8 cellular contexts compared by ENCODE assay signal in the genomic region with DNA sequence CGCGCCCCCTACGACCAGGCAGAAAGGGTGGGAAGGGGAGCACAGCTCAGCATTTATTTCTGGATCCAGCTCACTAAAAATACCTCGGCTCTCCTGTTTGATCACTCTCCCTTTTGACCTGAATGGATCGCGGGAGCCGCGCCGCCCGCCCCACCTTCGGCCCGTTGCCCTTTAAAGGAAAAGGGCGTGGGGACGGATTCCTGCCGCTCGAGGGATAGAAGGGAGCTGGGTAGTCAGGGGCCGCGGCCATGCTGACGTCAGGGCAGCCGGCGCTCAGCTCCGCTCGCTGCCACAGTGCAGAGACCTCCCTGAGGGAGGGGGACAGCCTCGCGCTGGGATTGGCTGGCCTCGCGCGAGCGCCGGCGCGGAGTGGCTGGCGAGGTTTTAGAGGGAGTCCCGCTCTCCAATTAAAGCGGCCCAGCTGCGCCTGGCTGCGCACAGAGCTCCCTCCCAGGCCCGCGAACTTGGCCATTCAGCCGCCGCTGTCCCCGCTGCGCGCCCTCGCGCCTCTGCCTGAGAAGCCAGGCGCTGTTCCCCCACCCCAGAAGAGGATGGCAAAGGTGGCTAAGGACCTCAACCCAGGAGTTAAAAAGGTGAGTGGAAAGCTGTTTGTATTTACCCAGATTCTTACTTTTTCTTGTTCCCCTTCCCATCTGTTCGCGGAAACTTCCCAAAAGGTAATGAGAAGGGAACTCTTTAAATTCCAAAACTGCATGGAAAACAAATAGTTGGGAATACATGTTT. TPM values are rescaled to one million over a fixed set of nuclear protein-coding genes. Genes with fewer than 3 reads are reported as not detected.
DNase-seq lines count a peak whose midpoint lies in the region; ATAC-seq and TF ChIP-seq lines count a peak whose summit lies in the region.

A gene with protein sequence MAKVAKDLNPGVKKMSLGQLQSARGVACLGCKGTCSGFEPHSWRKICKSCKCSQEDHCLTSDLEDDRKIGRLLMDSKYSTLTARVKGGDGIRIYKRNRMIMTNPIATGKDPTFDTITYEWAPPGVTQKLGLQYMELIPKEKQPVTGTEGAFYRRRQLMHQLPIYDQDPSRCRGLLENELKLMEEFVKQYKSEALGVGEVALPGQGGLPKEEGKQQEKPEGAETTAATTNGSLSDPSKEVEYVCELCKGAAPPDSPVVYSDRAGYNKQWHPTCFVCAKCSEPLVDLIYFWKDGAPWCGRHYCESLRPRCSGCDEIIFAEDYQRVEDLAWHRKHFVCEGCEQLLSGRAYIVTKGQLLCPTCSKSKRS (plus strand): TSS at position 436 of the 744 bp plus-strand sequence. CDS start 116 bp downstream, at position 552.

- intact Hi-C loops in Calu3 (cut with micrococcal nuclease; ENCODE audit: unreplicated experiment), result loop anchor here (2.0 to 5.0 kb wide), 3 partner anchors 29 to 179 kb away; no protein-coding TSS in a partner anchor

- H3K27me3 Mint-ChIP-seq in Calu3 (ENCODE audit: unreplicated experiment) (no peaks in the 10 kb centered on the region), naive B cell (peaks cover 5 to 16% (median 9%) of the 10 kb centered on the region in 3 donors)

- H3K4me2 ChIP-seq in fibroblast of lung (ENCODE audit: extremely low read depth, insufficient read depth, low read length), result peak within 1 kb of the TSS; percentile 82

- peaks cover 62% of the 10 kb centered on the region for H3K4me1 Mint-ChIP-seq in Calu3 (ENCODE audit: low read depth, unreplicated experiment)
- peaks cover 7 to 15% (median 8%) of the 10 kb centered on the region in 3 donors for H3K4me1 Mint-ChIP-seq in naive B cell
- peaks cover 10% of the 10 kb centered on the region for H3K4me1 Mint-ChIP-seq in stimulated activated effector memory CD8-positive, alpha-beta T cell treated with anti-CD3 and anti-CD28 coated beads, Interleukin-12 subunit alpha, Interleukin-12 subunit beta, amount 100 ng/mL, for 72 hours

- DNase-seq in Calu3 (peak; percentile 95), HUDEP-2 (lab: John Stamatoyannopoulos, UW; ENCODE audit: unreplicated experiment in 76 of 76) (peak in 73 of 76 experiments; percentile 22 to 95 (median 82)), RKO (ENCODE audit: low spot score) (peak; percentile 86), fibroblast of lung (ENCODE audit: low read depth in 2 of 2) (peak; percentile 95 to 98), naive B cell (peak; percentile 28)
- peak; percentile 62 for DNase-seq in activated T-helper 9 cell treated with anti-CD3 and anti-CD28 coated beads, Interleukin-2, amount 50 U/mL, for 16 hours (ENCODE audit: low read depth)
- peak; percentile 55 to 81 for DNase-seq in stimulated activated effector memory CD8-positive, alpha-beta T cell treated with anti-CD3 and anti-CD28 coated beads, Interleukin-12 subunit alpha, Interleukin-12 subunit beta, amount 100 ng/mL, for 72 hours (ENCODE audit: low spot score in 2 of 2)

- peaks cover 25% of the 10 kb centered on the region for H3K4me1 ChIP-seq in fibroblast of lung (ENCODE audit: control insufficient read depth, extremely low read depth, insufficient read depth, low read length)

- H3K9ac ChIP-seq in fibroblast of lung (ENCODE audit: insufficient read depth, low read length), result peak within 1 kb of the TSS; percentile 78

- H3K36me3 Mint-ChIP-seq in Calu3 (ENCODE audit: insufficient read depth, unreplicated experiment), result peaks cover 31% of the 10 kb centered on the region
- no peaks in the 10 kb centered on the region for H3K36me3 Mint-ChIP-seq in naive B cell
- H3K36me3 Mint-ChIP-seq in stimulated activated effector memory CD8-positive, alpha-beta T cell treated with anti-CD3 and anti-CD28 coated beads, Interleukin-12 subunit alpha, Interleukin-12 subunit beta, amount 100 ng/mL, for 72 hours, result no peaks in the 10 kb centered on the region

- no peaks in the 10 kb centered on the region for H3K9me3 ChIP-seq in fibroblast of lung (ENCODE audit: control insufficient read depth, insufficient read depth, low read depth, low read length)

- no TSS peak for BruUV-seq in Calu3 (replicated peaks; lab: Mats Ljungman, UMichigan)

- H2AFZ ChIP-seq in fibroblast of lung (ENCODE audit: low read length), result peak within 1 kb of the TSS; percentile 37

- no peaks in the 10 kb centered on the region for H3K79me2 ChIP-seq in fibroblast of lung (ENCODE audit: control insufficient read depth, insufficient read depth, low read length)

- H3K27me3 ChIP-seq in fibroblast of lung (ENCODE audit: control insufficient read depth, insufficient read depth, low read length), result no peaks in the 10 kb centered on the region

- ATAC-seq in GM21423 (IDR thresholded peaks at IDR 0.05; ENCODE audit: unreplicated experiment) (peak; percentile 92), naive B cell (ENCODE audit: low read depth in 2 of 2) (peak; percentile 95 to 97)
- ATAC-seq in stimulated activated effector memory CD8-positive, alpha-beta T cell treated with anti-CD3 and anti-CD28 coated beads, Interleukin-12 subunit alpha, Interleukin-12 subunit beta, amount 100 ng/mL, for 72 hours, result peak; percentile 98

- TF ChIP-seq CTCF in Calu3 (IDR thresholded peaks at IDR 0.05; ENCODE audit: unreplicated experiment) (no peak), fibroblast of lung (conservative IDR thresholded peaks at IDR 0.05 in 1 of 2, IDR thresholded peaks at IDR 0.05 in 1 of 2; ENCODE audit: low read depth in 1 of 2, low read length in 2 of 2) (peak in 1 of 2 donors; percentile 32)

- peak within 1 kb of the TSS; percentile 93 for H3K27ac Mint-ChIP-seq in Calu3 (ENCODE audit: unreplicated experiment)
- H3K27ac Mint-ChIP-seq in naive B cell, result peak within 1 kb of the TSS in 4 of 6 donors; percentile 52 to 84 (median 66)
- peak within 1 kb of the TSS; percentile 63 for H3K27ac Mint-ChIP-seq in stimulated activated effector memory CD8-positive, alpha-beta T cell treated with anti-CD3 and anti-CD28 coated beads, Interleukin-12 subunit alpha, Interleukin-12 subunit beta, amount 100 ng/mL, for 72 hours

- no peaks in the 10 kb centered on the region for H3K9me3 Mint-ChIP-seq in Calu3 (ENCODE audit: low read depth, unreplicated experiment)
- peaks cover 0 to 4% (median 0%) of the 10 kb centered on the region in 7 donors for H3K9me3 Mint-ChIP-seq in naive B cell
- H3K9me3 Mint-ChIP-seq in stimulated activated effector memory CD8-positive, alpha-beta T cell treated with anti-CD3 and anti-CD28 coated beads, Interleukin-12 subunit alpha, Interleukin-12 subunit beta, amount 100 ng/mL, for 72 hours, result no peaks in the 10 kb centered on the region

- CTCF ChIA-PET in Calu3 (lab: Charles Lee), result interaction anchor here (0.6 to 6.5 kb wide), 8 partner anchors 10 to 1002 kb away, joined by 3 to 46 read pairs (median 5); no protein-coding TSS in a partner anchor

- peak within 1 kb of the TSS; percentile 91 for H3K27ac ChIP-seq in fibroblast of lung (ENCODE audit: insufficient read depth, low read length)

- H3K4me3 Mint-ChIP-seq in Calu3 (ENCODE audit: low read depth, unreplicated experiment), result peak within 1 kb of the TSS; percentile 90
- peak within 1 kb of the TSS; percentile 70 to 92 (median 84) for H3K4me3 Mint-ChIP-seq in naive B cell
- peak within 1 kb of the TSS; percentile 77 for H3K4me3 Mint-ChIP-seq in stimulated activated effector memory CD8-positive, alpha-beta T cell treated with anti-CD3 and anti-CD28 coated beads, Interleukin-12 subunit alpha, Interleukin-12 subunit beta, amount 100 ng/mL, for 72 hours

- no peaks in the 10 kb centered on the region for H3K36me3 ChIP-seq in fibroblast of lung (ENCODE audit: control insufficient read depth, insufficient read depth, low read length)

- peak within 1 kb of the TSS; percentile 48 to 70 (median 60) for H3K4me3 ChIP-seq in fibroblast of lung (replicated peaks in 1 of 4; ENCODE audit: control extremely low read depth in 1 of 4, insufficient read depth in 1 of 4, low read depth in 3 of 4, low read length in 4 of 4)

- no peaks in the 10 kb centered on the region for H4K20me1 ChIP-seq in fibroblast of lung (ENCODE audit: control insufficient read depth, extremely low read depth, insufficient read depth, low read length)

RNA-seq across cellular contexts. Expression of the gene that starts here (rescaled TPM):
- total RNA-seq in Calu3 (2022), result 21.9 and 46.0 TPM in 2 replicates
- 40.1 and 60.1 TPM in 2 replicates for total RNA-seq in fibroblast of lung
- 29.7 and 137 TPM in 2 replicates for polyA plus RNA-seq in fibroblast of lung
- polyA plus RNA-seq in fibroblast of lung (2012), result 33.1 and 156 TPM in 2 replicates
- 22.1 and 94.8 TPM in 2 replicates for polyA minus RNA-seq in fibroblast of lung (ENCODE audit: low replicate concordance)
- polyA plus RNA-seq in naive B cell (ENCODE audit: low read depth in 6 of 6), result 1 to 10 TPM in 1 of 6 donors, under 1 TPM in 1, not detected in 4; 0.56 to 1.0 TPM

Comparison
In these comparisons a context has a peak if more than half of its experiments do, and no peak if none do; other contexts are left out.
1. Peak in every context shown above with its lines: DNase-seq, ATAC-seq, H3K4me3 ChIP-seq and H3K27ac ChIP-seq.
2. RNA of the gene that starts here (polyA plus RNA-seq): 29.7 to 156 TPM in fibroblast of lung; 0.56 to 1.0 TPM in naive B cell; every median in the first group is over 10 times any median in the second.
3. DNase-seq: peak in every context shown above with its lines; median percentile 96 in fibroblast of lung; 95 in Calu3; 86 in RKO; 82 in HUDEP-2; 68 in stimulated activated effector memory CD8-positive, alpha-beta T cell treated with anti-CD3 and anti-CD28 coated beads, Interleukin-12 subunit alpha, Interleukin-12 subunit beta, amount 100 ng/mL, for 72 hours; 62 in activated T-helper 9 cell treated with anti-CD3 and anti-CD28 coated beads, Interleukin-2, amount 50 U/mL, for 16 hours; 28 in naive B cell.